In genomic region chr6:143158113-143158581, GRCh38 we compare ENCODE assay signal across 1 cellular context.
A peak's percentile ranks its signal among the peaks of the same experiment; 100 is the strongest.
TF ChIP-seq lines count a peak whose summit lies in the region.

No MANE protein-coding gene starts in this region.

TF ChIP-seq in K562, 482 proteins besides CTCF, POLR2A, EP300 and RAD21 (continued from another document and continues in another):
- TF ChIP-seq CLOCK (CRISPR knock-in tag; IDR thresholded peaks at IDR 0.05; ENCODE audit: borderline replicate concordance) (no peak), RCOR1 (IDR thresholded peaks at IDR 0.05; ENCODE audit: borderline replicate concordance in 1 of 2, low read depth in 2 of 2, low read length in 2 of 2) (peak in 1 of 2 experiments; percentile 40; a peak in 1 of 4 replicates), TEAD4 (IDR thresholded peaks at IDR 0.05; ENCODE audit: low read length) (no peak), TEAD4 (CRISPR knock-in tag; IDR thresholded peaks at IDR 0.05; ENCODE audit: borderline replicate concordance) (no peak), CTBP1 (IDR thresholded peaks at IDR 0.05; ENCODE audit: borderline replicate concordance) (peak; percentile 72; the same call in 1 of the 2 replicates), FOXP4 (CRISPR knock-in tag; IDR thresholded peaks at IDR 0.05; ENCODE audit: borderline replicate concordance) (no peak), THRA (IDR thresholded peaks at IDR 0.05) (no peak), ATF3 (IDR thresholded peaks at IDR 0.05) (peak; percentile 68), ATF3 (CRISPR knock-in tag; conservative IDR thresholded peaks at IDR 0.05) (no peak), RNF219 (CRISPR knock-in tag; IDR thresholded peaks at IDR 0.05) (no peak), ZNF707 (CRISPR knock-in tag; conservative IDR thresholded peaks at IDR 0.05) (no peak), ZNF436 (CRISPR knock-in tag; IDR thresholded peaks at IDR 0.05) (no peak), ZNF512 (tag; IDR thresholded peaks at IDR 0.05) (no peak), RERE (CRISPR knock-in tag; IDR thresholded peaks at IDR 0.05; ENCODE audit: borderline replicate concordance) (no peak), ZNF121 (CRISPR knock-in tag; conservative IDR thresholded peaks at IDR 0.05) (no peak), E4F1 (CRISPR knock-in tag; IDR thresholded peaks at IDR 0.05; ENCODE audit: borderline replicate concordance) (no peak), NFIC (IDR thresholded peaks at IDR 0.05) (no peak), ZNF644 (tag; IDR thresholded peaks at IDR 0.05; ENCODE audit: low read depth) (peak; percentile 68; the same call in 1 of the 2 replicates), ARID1B (IDR thresholded peaks at IDR 0.05) (no peak; the same call in 1 of the 2 replicates), ARNT (IDR thresholded peaks at IDR 0.05) (no peak), IRF9 (tag; IDR thresholded peaks at IDR 0.05) (no peak), ZNF668 (CRISPR knock-in tag; IDR thresholded peaks at IDR 0.05) (no peak), ZNF79 (CRISPR knock-in tag; IDR thresholded peaks at IDR 0.05; ENCODE audit: low read depth) (0 out of 2 replicates have a peak, but pooled peaks have one; percentile 33), CBX8 (IDR thresholded peaks at IDR 0.05; ENCODE audit: borderline replicate concordance, extremely low read depth, low read depth, low read length, poor library complexity, severe bottlenecking) (no peak), MAFK (IDR thresholded peaks at IDR 0.05; ENCODE audit: low read length) (no peak), CBFB (CRISPR knock-in tag; IDR thresholded peaks at IDR 0.05) (no peak), TFAP4 (CRISPR knock-in tag; IDR thresholded peaks at IDR 0.05; ENCODE audit: borderline replicate concordance) (0 out of 2 replicates have a peak, but pooled peaks have one; percentile 13), MITF (IDR thresholded peaks at IDR 0.05) (no peak), RFX7 (CRISPR knock-in tag; IDR thresholded peaks at IDR 0.05) (no peak), ZNF764 (CRISPR knock-in tag; IDR thresholded peaks at IDR 0.05; ENCODE audit: low read depth) (no peak), CXXC5 (CRISPR knock-in tag; IDR thresholded peaks at IDR 0.05) (peak; percentile 18), ZNF583 (CRISPR knock-in tag; IDR thresholded peaks at IDR 0.05) (0 out of 2 replicates have a peak, but pooled peaks have one; percentile 49), HNRNPH1 (optimal IDR thresholded peaks at IDR 0.05; ENCODE audit: low read depth, low read length) (no peak), HDAC6 (IDR thresholded peaks at IDR 0.05; ENCODE audit: low read depth, low read length) (no peak), POU5F1 (IDR thresholded peaks at IDR 0.05; ENCODE audit: borderline replicate concordance, low read depth, low read length, partially characterized antibody) (no peak)
